ENCODE assay signal across 2 cellular contexts in the genomic region with DNA sequence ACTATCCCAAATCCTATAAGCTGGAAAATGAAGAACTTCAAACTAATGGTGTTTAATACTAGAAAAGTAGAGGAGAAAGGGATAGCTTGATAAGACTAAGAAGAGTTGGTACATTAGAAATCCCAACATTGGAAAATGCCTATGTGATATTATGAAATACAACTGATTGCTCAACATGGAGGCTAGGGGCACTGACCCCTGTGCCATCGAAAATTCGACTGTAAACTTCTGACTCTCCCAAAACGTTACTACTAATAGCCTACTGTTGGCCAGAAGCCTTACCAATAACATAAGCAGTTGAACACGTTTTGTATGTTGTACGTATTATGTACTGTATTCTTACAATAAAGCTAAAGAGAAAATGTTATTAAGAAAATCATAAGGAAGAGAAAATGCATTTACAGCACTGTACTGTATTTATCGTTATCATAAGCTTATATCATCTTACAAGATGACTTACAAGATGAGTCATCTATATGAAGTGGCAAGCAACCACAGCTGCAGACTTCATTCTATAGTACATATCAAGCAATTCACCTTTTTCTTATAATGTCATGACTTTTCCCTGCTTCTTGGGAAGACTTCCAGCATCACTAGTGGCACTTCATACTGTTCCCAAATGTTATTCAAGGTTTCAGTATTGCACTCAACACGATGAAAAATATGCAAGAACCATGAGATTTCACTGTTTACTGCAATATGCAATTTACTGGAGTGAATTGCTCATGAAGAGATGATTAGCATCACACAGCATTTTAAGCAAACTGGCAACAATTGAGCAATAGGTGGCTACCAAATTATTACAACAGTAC.
A peak's percentile ranks its signal among the peaks of the same experiment; 100 is the strongest.
TF ChIP-seq lines count a peak whose summit lies in the region.

No MANE protein-coding gene starts in this region.

TF ChIP-seq in K562, 482 proteins besides CTCF, POLR2A, EP300 and RAD21:
- TF ChIP-seq ZNF282 (CRISPR knock-in tag; IDR thresholded peaks at IDR 0.05), result no peak
- TF ChIP-seq KAT2B (IDR thresholded peaks at IDR 0.05; ENCODE audit: low read depth, low read length), result no peak
- TF ChIP-seq, protein P1, sequence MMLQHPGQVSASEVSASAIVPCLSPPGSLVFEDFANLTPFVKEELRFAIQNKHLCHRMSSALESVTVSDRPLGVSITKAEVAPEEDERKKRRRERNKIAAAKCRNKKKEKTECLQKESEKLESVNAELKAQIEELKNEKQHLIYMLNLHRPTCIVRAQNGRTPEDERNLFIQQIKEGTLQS (IDR thresholded peaks at IDR 0.05), result peak; percentile 82
- TF ChIP-seq, protein P1 (CRISPR knock-in tag; conservative IDR thresholded peaks at IDR 0.05), result no peak
- no peak for TF ChIP-seq KAT8 (IDR thresholded peaks at IDR 0.05; ENCODE audit: low read depth)
- TF ChIP-seq TRIM24 (IDR thresholded peaks at IDR 0.05), result no peak
- no peak for TF ChIP-seq CEBPG (CRISPR knock-in tag; IDR thresholded peaks at IDR 0.05)
- peak in 1 of 2 experiments; percentile 84; a peak in 2 of 4 replicates for TF ChIP-seq CEBPG (tag; conservative IDR thresholded peaks at IDR 0.05 in 1 of 2, IDR thresholded peaks at IDR 0.05 in 1 of 2)
- no peak for TF ChIP-seq GABPB1 (CRISPR knock-in tag; IDR thresholded peaks at IDR 0.05)
- TF ChIP-seq, protein P2, sequence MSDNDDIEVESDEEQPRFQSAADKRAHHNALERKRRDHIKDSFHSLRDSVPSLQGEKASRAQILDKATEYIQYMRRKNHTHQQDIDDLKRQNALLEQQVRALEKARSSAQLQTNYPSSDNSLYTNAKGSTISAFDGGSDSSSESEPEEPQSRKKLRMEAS (CRISPR knock-in tag; IDR thresholded peaks at IDR 0.05), result no peak
- TF ChIP-seq TCF7 (IDR thresholded peaks at IDR 0.05; ENCODE audit: borderline replicate concordance), result no peak
- TF ChIP-seq TEAD4 (IDR thresholded peaks at IDR 0.05; ENCODE audit: low read length), result no peak
- no peak for TF ChIP-seq TEAD4 (CRISPR knock-in tag; IDR thresholded peaks at IDR 0.05; ENCODE audit: borderline replicate concordance)
- TF ChIP-seq FOSL1 (tag; conservative IDR thresholded peaks at IDR 0.05), result peak; percentile 89
- peak; percentile 37; the same call in 1 of the 2 replicates for TF ChIP-seq CEBPB (tag; IDR thresholded peaks at IDR 0.05)
- no peak for TF ChIP-seq ZNF263 (CRISPR knock-in tag; IDR thresholded peaks at IDR 0.05; ENCODE audit: borderline replicate concordance)
- TF ChIP-seq ZNF583 (CRISPR knock-in tag; IDR thresholded peaks at IDR 0.05), result no peak
- TF ChIP-seq JUND (IDR thresholded peaks at IDR 0.05; ENCODE audit: borderline replicate concordance, low read depth, low read length), result peak; percentile 44; the same call in 1 of the 2 replicates
- peak; percentile 58; the same call in 1 of the 3 replicates for TF ChIP-seq JUND (tag; IDR thresholded peaks at IDR 0.05; ENCODE audit: borderline replicate concordance, low read depth, low read length)
- no peak for TF ChIP-seq MTA2 (IDR thresholded peaks at IDR 0.05; ENCODE audit: low read depth)

TF ChIP-seq in liver, 16 proteins besides CTCF, POLR2A, EP300 and RAD21:
- TF ChIP-seq JUND (IDR thresholded peaks at IDR 0.05), result peak in 1 of 2 donors; percentile 28
- TF ChIP-seq, protein P3, sequence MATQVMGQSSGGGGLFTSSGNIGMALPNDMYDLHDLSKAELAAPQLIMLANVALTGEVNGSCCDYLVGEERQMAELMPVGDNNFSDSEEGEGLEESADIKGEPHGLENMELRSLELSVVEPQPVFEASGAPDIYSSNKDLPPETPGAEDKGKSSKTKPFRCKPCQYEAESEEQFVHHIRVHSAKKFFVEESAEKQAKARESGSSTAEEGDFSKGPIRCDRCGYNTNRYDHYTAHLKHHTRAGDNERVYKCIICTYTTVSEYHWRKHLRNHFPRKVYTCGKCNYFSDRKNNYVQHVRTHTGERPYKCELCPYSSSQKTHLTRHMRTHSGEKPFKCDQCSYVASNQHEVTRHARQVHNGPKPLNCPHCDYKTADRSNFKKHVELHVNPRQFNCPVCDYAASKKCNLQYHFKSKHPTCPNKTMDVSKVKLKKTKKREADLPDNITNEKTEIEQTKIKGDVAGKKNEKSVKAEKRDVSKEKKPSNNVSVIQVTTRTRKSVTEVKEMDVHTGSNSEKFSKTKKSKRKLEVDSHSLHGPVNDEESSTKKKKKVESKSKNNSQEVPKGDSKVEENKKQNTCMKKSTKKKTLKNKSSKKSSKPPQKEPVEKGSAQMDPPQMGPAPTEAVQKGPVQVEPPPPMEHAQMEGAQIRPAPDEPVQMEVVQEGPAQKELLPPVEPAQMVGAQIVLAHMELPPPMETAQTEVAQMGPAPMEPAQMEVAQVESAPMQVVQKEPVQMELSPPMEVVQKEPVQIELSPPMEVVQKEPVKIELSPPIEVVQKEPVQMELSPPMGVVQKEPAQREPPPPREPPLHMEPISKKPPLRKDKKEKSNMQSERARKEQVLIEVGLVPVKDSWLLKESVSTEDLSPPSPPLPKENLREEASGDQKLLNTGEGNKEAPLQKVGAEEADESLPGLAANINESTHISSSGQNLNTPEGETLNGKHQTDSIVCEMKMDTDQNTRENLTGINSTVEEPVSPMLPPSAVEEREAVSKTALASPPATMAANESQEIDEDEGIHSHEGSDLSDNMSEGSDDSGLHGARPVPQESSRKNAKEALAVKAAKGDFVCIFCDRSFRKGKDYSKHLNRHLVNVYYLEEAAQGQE (IDR thresholded peaks at IDR 0.05), result peak; percentile 41
- TF ChIP-seq GABPA (IDR thresholded peaks at IDR 0.05 in 1 of 2, conservative IDR thresholded peaks at IDR 0.05 in 1 of 2), result no peak
- TF ChIP-seq TAF1 (conservative IDR thresholded peaks at IDR 0.05), result no peak
- TF ChIP-seq, protein P4, sequence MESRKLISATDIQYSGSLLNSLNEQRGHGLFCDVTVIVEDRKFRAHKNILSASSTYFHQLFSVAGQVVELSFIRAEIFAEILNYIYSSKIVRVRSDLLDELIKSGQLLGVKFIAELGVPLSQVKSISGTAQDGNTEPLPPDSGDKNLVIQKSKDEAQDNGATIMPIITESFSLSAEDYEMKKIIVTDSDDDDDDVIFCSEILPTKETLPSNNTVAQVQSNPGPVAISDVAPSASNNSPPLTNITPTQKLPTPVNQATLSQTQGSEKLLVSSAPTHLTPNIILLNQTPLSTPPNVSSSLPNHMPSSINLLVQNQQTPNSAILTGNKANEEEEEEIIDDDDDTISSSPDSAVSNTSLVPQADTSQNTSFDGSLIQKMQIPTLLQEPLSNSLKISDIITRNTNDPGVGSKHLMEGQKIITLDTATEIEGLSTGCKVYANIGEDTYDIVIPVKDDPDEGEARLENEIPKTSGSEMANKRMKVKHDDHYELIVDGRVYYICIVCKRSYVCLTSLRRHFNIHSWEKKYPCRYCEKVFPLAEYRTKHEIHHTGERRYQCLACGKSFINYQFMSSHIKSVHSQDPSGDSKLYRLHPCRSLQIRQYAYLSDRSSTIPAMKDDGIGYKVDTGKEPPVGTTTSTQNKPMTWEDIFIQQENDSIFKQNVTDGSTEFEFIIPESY (IDR thresholded peaks at IDR 0.05), result peak; percentile 59
- TF ChIP-seq, protein P2 (IDR thresholded peaks at IDR 0.05), result peak; percentile 40
- no peak for TF ChIP-seq HNF4G (IDR thresholded peaks at IDR 0.05)
- TF ChIP-seq HNF4A (conservative IDR thresholded peaks at IDR 0.05), result peak; percentile 66 to 67
- peak; percentile 78 for TF ChIP-seq YY1 (IDR thresholded peaks at IDR 0.05)
- peak; percentile 56 for TF ChIP-seq NR2F2 (IDR thresholded peaks at IDR 0.05)
- peak; percentile 52 for TF ChIP-seq SP1 (IDR thresholded peaks at IDR 0.05)
- TF ChIP-seq FOXA1 (IDR thresholded peaks at IDR 0.05), result no peak
- TF ChIP-seq EGR1 (IDR thresholded peaks at IDR 0.05; ENCODE audit: low read depth in 2 of 2), result no peak
- TF ChIP-seq, protein P1 (IDR thresholded peaks at IDR 0.05), result peak; percentile 35
- TF ChIP-seq RXRA (IDR thresholded peaks at IDR 0.05), result peak; percentile 99
- no peak for TF ChIP-seq FOXA2 (IDR thresholded peaks at IDR 0.05)
